8 cellular contexts compared by ENCODE assay signal in genomic region chr19:20077791-20078463, GRCh38. TPM values are rescaled to one million over a fixed set of nuclear protein-coding genes. Genes with fewer than 3 reads are reported as not detected.
A peak's percentile ranks its signal among the peaks of the same experiment; 100 is the strongest.
DNase-seq lines count a peak whose midpoint lies in the region; ATAC-seq, FAIRE-seq and TF ChIP-seq lines count a peak whose summit lies in the region.

Gene ZNF90 (plus strand): TSS chr19:20078000. CDS start chr19:20078133, 133 bp downstream.

- no peak within 1 kb of the TSS for H3K56ac ChIP-seq in H1 (replicated peaks; ENCODE audit: insufficient read length, low read depth, low read length)

- H3K4ac ChIP-seq in H1 (replicated peaks; ENCODE audit: insufficient read length, low read depth, low read length): peak within 1 kb of the TSS; percentile 81

- peak within 1 kb of the TSS; percentile 89 for H3K4me3 Mint-ChIP-seq in memory B cell

- H2AFZ ChIP-seq in H1 (ENCODE audit: low read length): no peak within 1 kb of the TSS

- H3F3A ChIP-seq in DOHH2 (ENCODE audit: control insufficient read depth, insufficient read depth): no peaks in the 10 kb centered on the region

- peak within 1 kb of the TSS; percentile 38 for H3K27ac ChIP-seq in DOHH2 (ENCODE audit: low read depth, low read length)
- peak within 1 kb of the TSS; percentile 93 for H3K27ac ChIP-seq in H1 (ENCODE audit: low read depth, low read length)

- no peak within 1 kb of the TSS for H4K91ac ChIP-seq in H1 (replicated peaks; ENCODE audit: insufficient read length, low read length)

- peak within 1 kb of the TSS; percentile 88; the same call in 1 of the 2 replicates for H4K8ac ChIP-seq in H1 (ENCODE audit: extremely low read depth, insufficient read depth, low read length)

- H3K4me1 ChIP-seq in DOHH2 (ENCODE audit: control insufficient read depth, low read length) (peaks cover 10% of the 10 kb centered on the region), H1 (replicated peaks in 1 of 4; ENCODE audit: control insufficient read depth in 3 of 4, insufficient read depth in 4 of 4, low read length in 3 of 4) (peaks cover 9 to 23% (median 18%) of the 10 kb centered on the region in 4 experiments; a peak in 6 of 7 replicates)

- peak within 1 kb of the TSS; percentile 46 for H4K5ac ChIP-seq in H1 (ENCODE audit: insufficient read length, low read depth, low read length)

- peaks cover 48% of the 10 kb centered on the region for H3K79me2 ChIP-seq in DOHH2 (ENCODE audit: control insufficient read depth, low read length)
- H3K79me2 ChIP-seq in H1 (ENCODE audit: control insufficient read depth in 1 of 2, insufficient read depth in 2 of 2, low read length in 2 of 2): peaks cover 37 to 51% of the 10 kb centered on the region in 2 experiments

- H2BK20ac ChIP-seq in H1 (ENCODE audit: low read length): no peak within 1 kb of the TSS

- peak within 1 kb of the TSS; percentile 90 to 99 (median 97) for H3K9ac ChIP-seq in H1 (replicated peaks in 1 of 4; ENCODE audit: extremely low read depth in 1 of 4, low read depth in 3 of 4, low read length in 3 of 4)

- TF ChIP-seq POLR2A in H1 (IDR thresholded peaks at IDR 0.05; ENCODE audit: control extremely low read depth in 1 of 2, low read depth in 2 of 2, low read length in 2 of 2): peak; percentile 79 to 88

- peaks cover 3% of the 10 kb centered on the region for H3K4me1 Mint-ChIP-seq in memory B cell

- peak; percentile 24 for TF ChIP-seq CTCF in DOHH2 (IDR thresholded peaks at IDR 0.05; ENCODE audit: low read depth, low read length, poor library complexity, severe bottlenecking)
- TF ChIP-seq CTCF in H1 (IDR thresholded peaks at IDR 0.05; ENCODE audit: control extremely low read depth in 1 of 3, insufficient read depth in 1 of 3, low read depth in 1 of 3, low read length in 3 of 3): peak in 1 of 3 experiments; percentile 6; a peak in 1 of 4 replicates

- H3K27ac Mint-ChIP-seq in memory B cell: no peak within 1 kb of the TSS

- peaks cover 11% of the 10 kb centered on the region for H3K36me3 Mint-ChIP-seq in memory B cell

- 3% methylated on average over 27 of the region's 28 CpGs; no CpG with 5 or more reads in 1 of the 2 experiments for WGBS in H1 (ENCODE audit: extremely low coverage in 1 of 2, insufficient coverage in 1 of 2, insufficient read length in 1 of 2, insufficient replicate concordance in 2 of 2, low coverage in 1 of 2, low lambda C conversion rate in 2 of 2, missing lambda C conversion rate in 1 of 2), 2 experiments

- H3K4me3 ChIP-seq in DOHH2 (ENCODE audit: low read length) (peak within 1 kb of the TSS; percentile 84), H1 (ENCODE audit: extremely low read depth in 1 of 4, insufficient read depth in 2 of 4, low read depth in 3 of 4, low read length in 4 of 4) (peak within 1 kb of the TSS; percentile 89 to 99 (median 96))

- peaks cover 25% of the 10 kb centered on the region for H3K36me3 ChIP-seq in DOHH2 (ENCODE audit: control insufficient read depth, low read length)
- peaks cover 0 to 17% (median 3%) of the 10 kb centered on the region in 4 experiments; a peak in 2 of 8 replicates for H3K36me3 ChIP-seq in H1 (ENCODE audit: control insufficient read depth in 2 of 4, insufficient read depth in 4 of 4, low read length in 3 of 4)

- ATAC-seq in GM21786 (IDR thresholded peaks at IDR 0.05; ENCODE audit: unreplicated experiment): peak; percentile 91
- ATAC-seq in memory B cell (ENCODE audit: low read depth): peak; percentile 99

- peaks cover 7% of the 10 kb centered on the region for H3K79me1 ChIP-seq in H1 (ENCODE audit: low read depth, low read length)

- H3K9me3 ChIP-seq in DOHH2 (ENCODE audit: control insufficient read depth, insufficient read depth, low read length): peaks cover 13% of the 10 kb centered on the region; the same call in 1 of the 2 replicates
- no peaks in the 10 kb centered on the region for H3K9me3 ChIP-seq in H1 (ENCODE audit: insufficient read depth in 2 of 2, low read depth in 1 of 2, low read length in 1 of 2)

- peak in 1 of 2 experiments; percentile 8; a peak in 1 of 4 replicates for TF ChIP-seq RAD21 in H1 (IDR thresholded peaks at IDR 0.05 in 1 of 2, conservative IDR thresholded peaks at IDR 0.05 in 1 of 2; ENCODE audit: low read depth in 2 of 2, low read length in 2 of 2)

- peak within 1 kb of the TSS; percentile 91 for H2BK5ac ChIP-seq in H1 (ENCODE audit: low read depth, low read length)

- CTCF ChIA-PET in H1 (lab: Charles Lee; ENCODE audit: partially characterized antibody): interaction anchor here (0.6 to 2.7 kb wide), 5 partner anchors 26 to 123 kb away, joined by 3 to 17 read pairs (median 4); partner anchors contain the start of gene ZNF682

- peak; percentile 98 for FAIRE-seq in H1 (lab: Jason Lieb, UNC)

- H2BK120ac ChIP-seq in H1 (replicated peaks; ENCODE audit: low read depth, low read length): peak within 1 kb of the TSS; percentile 13

- H2BK12ac ChIP-seq in H1 (ENCODE audit: low read depth, low read length): peak within 1 kb of the TSS; percentile 84

- no peak within 1 kb of the TSS for H3K23ac ChIP-seq in H1 (ENCODE audit: insufficient read length)

- H3K27me3 ChIP-seq in DOHH2 (ENCODE audit: control insufficient read depth, low read length) (no peaks in the 10 kb centered on the region), H1 (replicated peaks in 1 of 4; ENCODE audit: control insufficient read depth in 3 of 4, extremely low read depth in 1 of 4, insufficient read depth in 3 of 4, low read length in 3 of 4) (no peaks in the 10 kb centered on the region)

- DNase-seq in NCI-H1105 (lab: John Stamatoyannopoulos, UW) (peak; percentile 98), H1 (ENCODE audit: low read depth in 1 of 2, low spot score in 2 of 2) (peak; percentile 84 to 96), memory B cell (ENCODE audit: low spot score in 2 of 2) (peak; percentile 76 to 83), ACHN (no peak)
- peak; percentile 66 to 69 for DNase-seq in activated CD8-positive, alpha-beta memory T cell treated with anti-CD3 and anti-CD28 coated beads for 1 hour (ENCODE audit: extremely low read depth in 1 of 2, low read depth in 1 of 2)
- DNase-seq in stimulated activated CD4-positive, alpha-beta T cell treated with anti-CD3 and anti-CD28 coated beads, TNF-alpha, amount 100 ng/mL, for 24 hours (ENCODE audit: low read depth in 3 of 3): peak; percentile 69 to 83 (median 81)

- peaks cover 2% of the 10 kb centered on the region; the same call in 1 of the 2 replicates for H3K23me2 ChIP-seq in H1 (ENCODE audit: low read depth, low read length)

- H3K4me2 ChIP-seq in DOHH2 (ENCODE audit: low read length) (peak within 1 kb of the TSS; percentile 67), H1 (ENCODE audit: insufficient read depth in 1 of 2, low read depth in 2 of 2, low read length in 2 of 2) (peak within 1 kb of the TSS; percentile 81 to 84)

- no peaks in the 10 kb centered on the region for H3K27me3 Mint-ChIP-seq in memory B cell

- H3K9me3 Mint-ChIP-seq in memory B cell: no peaks in the 10 kb centered on the region

- no peaks in the 10 kb centered on the region for H3K9me2 ChIP-seq in DOHH2 (replicated peaks; ENCODE audit: control insufficient read depth, low read length)

- H3K14ac ChIP-seq in H1 (ENCODE audit: insufficient read length): no peak within 1 kb of the TSS

- no peak for TF ChIP-seq EP300 in H1 (IDR thresholded peaks at IDR 0.05; ENCODE audit: borderline replicate concordance in 1 of 2, low read depth in 2 of 2, low read length in 2 of 2)

- in situ Hi-C loops in ACHN (cut with HindIII; ENCODE audit: low pct_ligation_motif_present, low pct_unique_long_range_greater_than_20kb, low sequenced_read_pairs): no loop called here

- no peak within 1 kb of the TSS for H2BK15ac ChIP-seq in H1 (ENCODE audit: low read length)

- no peaks in the 10 kb centered on the region for H4K20me1 ChIP-seq in DOHH2 (ENCODE audit: control insufficient read depth, insufficient read depth, low read depth, low read length)
- H4K20me1 ChIP-seq in H1 (replicated peaks in 1 of 2; ENCODE audit: control insufficient read depth in 1 of 2, insufficient read depth in 2 of 2, low read length in 2 of 2): peaks cover 2 to 8% of the 10 kb centered on the region in 2 experiments

- no peak within 1 kb of the TSS for H2AK5ac ChIP-seq in H1 (ENCODE audit: low read depth, low read length)

- POLR2A ChIA-PET in H1 (lab: Charles Lee; ENCODE audit: partially characterized antibody): interaction anchor here (0.6 to 11.3 kb wide), 19 partner anchors 9 to 346 kb away, joined by 3 to 134 read pairs (median 4); partner anchors contain the start of genes ZNF486 and ZNF682

- peak within 1 kb of the TSS; percentile 97 for H3K18ac ChIP-seq in H1 (ENCODE audit: extremely low read depth, low read length)

TF ChIP-seq in H1, 55 proteins besides CTCF, POLR2A, EP300 and RAD21 (continues in another document):
- peak; percentile 69 for TF ChIP-seq ASH2L (IDR thresholded peaks at IDR 0.05; ENCODE audit: low read length)
- peak; percentile 92 for TF ChIP-seq TAF1 (IDR thresholded peaks at IDR 0.05; ENCODE audit: low read depth, low read length)
- peak; percentile 64 for TF ChIP-seq PHF8 (conservative IDR thresholded peaks at IDR 0.05; ENCODE audit: low read depth, low read length)
- TF ChIP-seq MAFK (IDR thresholded peaks at IDR 0.05; ENCODE audit: low read depth, low read length): no peak
- TF ChIP-seq KDM4A (IDR thresholded peaks at IDR 0.05; ENCODE audit: low read depth, low read length, severe bottlenecking): peak; percentile 27
- TF ChIP-seq SAP30 (IDR thresholded peaks at IDR 0.05; ENCODE audit: insufficient read depth, insufficient replicate concordance, low read length): peak; percentile 66
- peak; percentile 82 for TF ChIP-seq USF2 (IDR thresholded peaks at IDR 0.05; ENCODE audit: low read length)
- TF ChIP-seq CHD2 (IDR thresholded peaks at IDR 0.05; ENCODE audit: low read length): no peak
- TF ChIP-seq SIN3A (conservative IDR thresholded peaks at IDR 0.05 in 1 of 2, IDR thresholded peaks at IDR 0.05 in 1 of 2; ENCODE audit: low read depth in 1 of 2, low read length in 2 of 2): peak in 1 of 2 experiments; percentile 77; a peak in 2 of 4 replicates

RNA-seq across cellular contexts. Expression of gene ZNF90, which starts in this region (rescaled TPM):
- total RNA-seq in H1 (2021; fragmentation: NEBNext Ultra II Directional; extraction: Animal tissue kit (Norgen Biotek cat#: 25700)): 105 and 114 TPM in 2 replicates
- polyA plus RNA-seq in H1 (2011; rRNA removed): 41.2 and 41.7 TPM in 2 replicates
- polyA plus RNA-seq in H1 (2011; cell fraction: cytosol; rRNA removed): 55.4 TPM
- 84.8 TPM for polyA plus RNA-seq in H1 (2011; cell fraction: nucleus; rRNA removed)
- 28.6 to 45.6 TPM (median 33.4 TPM) in 4 replicates for polyA plus RNA-seq in H1 (2012, experiment 1 of 2)
- polyA plus RNA-seq in H1 (2012, experiment 2 of 2): 5.5 TPM
- 86.2 TPM for polyA plus RNA-seq in H1 (2013, experiment 1 of 2)
- 80.4 TPM for polyA plus RNA-seq in H1 (2013, experiment 2 of 2)
- 50.8 and 72.6 TPM in 2 replicates for polyA minus RNA-seq in H1 (2011; rRNA and poly(A)+ RNA removed)
- polyA minus RNA-seq in H1 (2011; cell fraction: cytosol; rRNA and poly(A)+ RNA removed): 65.7 TPM
- 180 TPM for polyA minus RNA-seq in H1 (2011; cell fraction: nucleus; rRNA and poly(A)+ RNA removed)
